Comparison of ENCODE assay signal across 28 cellular contexts in genomic region chr14:104051092-104051813, GRCh38. TPM values are rescaled to one million over a fixed set of nuclear protein-coding genes. Genes with fewer than 3 reads are reported as not detected.
"Had no signal": no experiment of that assay in that cellular context is flagged by ENCODE, and none has a peak within 500 bp of the region (broad histone marks: within the 10 kb centered on the region; RNA-seq: fewer than 3 reads in every experiment).

No MANE protein-coding gene starts in this region.

- DNase-seq: activated CD4-positive, alpha-beta T cell treated with anti-CD3 and anti-CD28 coated beads, Interleukin-2, amount 10 ng/mL, durations not matched to agents 24 days and 14 days; activated CD4-positive, alpha-beta T cell treated with anti-CD3 and anti-CD28 coated beads, Interleukin-2, amount 50 U/mL, for 48 hours; activated CD8-positive, alpha-beta T cell treated with anti-CD3 and anti-CD28 coated beads, Interleukin-2, amount 10 ng/mL, durations not matched to agents 7 days and 5 days; activated gamma-delta T cell; activated naive CD4-positive, alpha-beta T cell treated with Interleukin-2 at 50 U/mL for 16 hours; activated T-cell treated with anti-CD3 and anti-CD28 coated beads, Interleukin-2, amount 50 U/mL, for 24 hours; anterior cingulate cortex; central memory CD4-positive, alpha-beta T cell; Kasumi-1; KG1; NCI-H1105; NCI-H1417 treated with DMSO at 0.1 percent for 48 hours; NCI-H187 treated with DMSO at 0.1 percent for 48 hours; NCI-H2081; NCI-H226; NCI-H446 treated with DMSO at 0.1 percent for 48 hours; NCI-H524; SHP77; SJCRH30; T1000; WERI-Rb-1 had no signal

- H3K4me1 ChIP-seq: SJCRH30 had no signal

- H3K4me3 ChIP-seq: SJCRH30, SK-N-MC had no signal

- H3K9me3 Mint-ChIP-seq: activated CD4-positive, alpha-beta T cell treated with anti-CD3 and anti-CD28 coated beads, Interleukin-2, amount 10 ng/mL, durations not matched to agents 24 days and 14 days; activated naive CD4-positive, alpha-beta T cell treated with anti-CD3 and anti-CD28 coated beads, Interleukin-2, amount 50 U/mL, for 72 hours; activated T-cell treated with anti-CD3 and anti-CD28 coated beads, Interleukin-2, amount 50 U/mL, for 24 hours; activated T-helper 2 cell treated with anti-CD3 and anti-CD28 coated beads, Interferon-gamma antibody, Interleukin-2, Interleukin-4, amounts not matched to agents 10 μg/mL and 5 μg/mL and 100 μg/mL, durations not matched to agents 14 hours and 24 hours and 36 hours had no signal

- H3K4me3 Mint-ChIP-seq: activated CD4-positive, alpha-beta T cell treated with anti-CD3 and anti-CD28 coated beads, Interleukin-2, amount 10 ng/mL, durations not matched to agents 24 days and 14 days; activated CD8-positive, alpha-beta T cell treated with anti-CD3 and anti-CD28 coated beads, Interleukin-2, amount 10 ng/mL, durations not matched to agents 7 days and 5 days; activated T-cell treated with anti-CD3 and anti-CD28 coated beads, Interleukin-2, amount 50 U/mL, for 24 hours; brain had no signal

- H3K36me3 ChIP-seq: SJCRH30, WERI-Rb-1 had no signal

- H3K27ac ChIP-seq: SJCRH30, SK-N-MC, WERI-Rb-1 had no signal

- H3K36me3 Mint-ChIP-seq: activated naive CD4-positive, alpha-beta T cell treated with anti-CD3 and anti-CD28 coated beads, Interleukin-2, amount 50 U/mL, for 72 hours; brain had no signal

- H3K27ac Mint-ChIP-seq: activated CD4-positive, alpha-beta T cell treated with anti-CD3 and anti-CD28 coated beads, Interleukin-2, amount 10 ng/mL, durations not matched to agents 24 days and 14 days; activated CD8-positive, alpha-beta T cell treated with anti-CD3 and anti-CD28 coated beads, Interleukin-2, amount 10 ng/mL, durations not matched to agents 7 days and 5 days; activated naive CD4-positive, alpha-beta T cell treated with anti-CD3 and anti-CD28 coated beads, Interleukin-2, amount 50 U/mL, for 72 hours; activated T-cell treated with anti-CD3 and anti-CD28 coated beads, Interleukin-2, amount 50 U/mL, for 24 hours; activated T-helper 2 cell treated with anti-CD3 and anti-CD28 coated beads, Interferon-gamma antibody, Interleukin-2, Interleukin-4, amounts not matched to agents 10 μg/mL and 5 μg/mL and 100 μg/mL, durations not matched to agents 14 hours and 24 hours and 36 hours; brain had no signal

RNA-seq across cellular contexts. Expression of gene ASPG, which starts 34.2 kb away (rescaled TPM):
- total RNA-seq: activated CD4-positive, alpha-beta T cell treated with anti-CD3 and anti-CD28 coated beads, Interleukin-2, amount 10 ng/mL, durations not matched to agents 24 days and 14 days; activated CD8-positive, alpha-beta T cell treated with anti-CD3 and anti-CD28 coated beads, Interleukin-2, amount 10 ng/mL, durations not matched to agents 7 days and 5 days; activated naive CD4-positive, alpha-beta T cell treated with anti-CD3 and anti-CD28 coated beads, Interleukin-2, amount 50 U/mL, for 72 hours; activated T-helper 2 cell treated with anti-CD3 and anti-CD28 coated beads, Interferon-gamma antibody, Interleukin-2, Interleukin-4, amounts not matched to agents 10 μg/mL and 5 μg/mL and 100 μg/mL, durations not matched to agents 14 hours and 24 hours and 36 hours; RPMI7951; T-helper 1 cell treated with Interleukin-12 subunit alpha and Interleukin-12 subunit beta and Interleukin-4 antibody, amounts not matched to agents 30 ng/mL and 1 ng/mL, for 36 hours; T-helper 2 cell treated with Interferon-gamma antibody and Interleukin-4, amounts not matched to agents 100 ng/mL and 5 ng/mL, for 36 hours had no signal
